Comparison of ENCODE assay signal across 22 cellular contexts in the genomic region with DNA sequence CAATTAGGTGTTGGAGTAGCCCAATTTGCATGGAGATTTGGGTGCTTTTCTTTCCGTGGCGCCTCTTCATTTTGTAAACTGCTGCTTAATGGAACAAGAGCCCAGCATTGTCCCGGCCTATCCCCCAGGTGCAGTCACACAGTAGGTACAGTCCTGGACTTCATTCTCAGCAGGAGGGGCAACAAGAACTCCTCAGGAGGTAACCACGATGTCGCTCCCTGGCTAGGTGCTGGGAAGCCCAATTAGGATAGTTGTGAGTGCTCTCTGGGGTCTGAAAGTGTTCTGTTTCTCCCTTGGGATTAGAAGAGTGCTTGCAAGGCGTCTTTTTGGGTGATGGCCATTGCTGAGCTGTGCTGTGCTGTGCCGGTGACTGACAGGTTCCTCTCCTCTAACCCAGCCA.
"Had no signal": no experiment of that assay in that cellular context is flagged by ENCODE, and none has a peak within 500 bp of the region (broad histone marks: within the 10 kb centered on the region; RNA-seq: fewer than 3 reads in every experiment).

No MANE protein-coding gene starts in this region.

- H3K4me3 Mint-ChIP-seq: activated naive CD4-positive, alpha-beta T cell treated with anti-CD3 and anti-CD28 coated beads, Interleukin-2, amount 50 U/mL, for 24 hours; brain; mesothelial cell of epicardium; naive thymus-derived CD8-positive, alpha-beta T cell had no signal

- H3K27ac Mint-ChIP-seq: activated naive CD4-positive, alpha-beta T cell treated with anti-CD3 and anti-CD28 coated beads, Interleukin-2, amount 50 U/mL, for 24 hours; mesothelial cell of epicardium; naive thymus-derived CD8-positive, alpha-beta T cell; progenitor cell of endocrine pancreas had no signal

- H3K4me1 Mint-ChIP-seq: activated naive CD4-positive, alpha-beta T cell treated with anti-CD3 and anti-CD28 coated beads, Interleukin-2, amount 50 U/mL, for 24 hours had no signal

- H3K27me3 Mint-ChIP-seq: activated naive CD4-positive, alpha-beta T cell treated with anti-CD3 and anti-CD28 coated beads, Interleukin-2, amount 50 U/mL, for 24 hours; progenitor cell of endocrine pancreas had no signal

- H3K36me3 Mint-ChIP-seq: activated naive CD4-positive, alpha-beta T cell treated with anti-CD3 and anti-CD28 coated beads, Interleukin-2, amount 50 U/mL, for 24 hours; brain; mesothelial cell of epicardium; naive thymus-derived CD8-positive, alpha-beta T cell had no signal

- H3K27ac ChIP-seq: hepatocyte, left ventricle myocardium inferior, spleen, tibial artery, WERI-Rb-1 had no signal

- H3K9me3 ChIP-seq: left ventricle myocardium inferior, spleen, tibial artery had no signal

- DNase-seq: activated CD4-positive, alpha-beta T cell treated with anti-CD3 and anti-CD28 coated beads for 1 hour; activated CD4-positive, alpha-beta T cell treated with anti-CD3 and anti-CD28 coated beads, Interleukin-2, amount 50 U/mL, for 1 hour; activated gamma-delta T cell treated with Interleukin-2 at 50 U/mL for 16 hours; activated T-cell treated with anti-CD3 and anti-CD28 coated beads, Interleukin-2, amount 50 U/mL, for 1 hour; aorta; effector memory CD4-positive, alpha-beta T cell; foreskin melanocyte; glutamatergic neuron; kidney glomerular epithelial cell; left ventricle myocardium inferior; mammary epithelial cell; naive thymus-derived CD8-positive, alpha-beta T cell; stimulated activated CD4-positive, alpha-beta T cell treated with anti-CD3 and anti-CD28 coated beads, Interleukin-4, amount 100 ng/mL, for 1 hour; stimulated activated naive CD4-positive, alpha-beta T cell treated with Interleukin-2 at 50 U/mL for 16 hours; tibial artery; WERI-Rb-1 had no signal

- H3K36me3 ChIP-seq: left ventricle myocardium inferior, spleen, WERI-Rb-1 had no signal

- H3K4me3 ChIP-seq: hepatocyte, left ventricle myocardium inferior, spleen, tibial artery had no signal

- H3K9me3 Mint-ChIP-seq: activated naive CD4-positive, alpha-beta T cell treated with anti-CD3 and anti-CD28 coated beads, Interleukin-2, amount 50 U/mL, for 24 hours; brain; mesothelial cell of epicardium; naive thymus-derived CD8-positive, alpha-beta T cell had no signal

- H3K27me3 ChIP-seq: hepatocyte, spleen, tibial artery had no signal
